11 cellular contexts compared by ENCODE assay signal in the genomic region with DNA sequence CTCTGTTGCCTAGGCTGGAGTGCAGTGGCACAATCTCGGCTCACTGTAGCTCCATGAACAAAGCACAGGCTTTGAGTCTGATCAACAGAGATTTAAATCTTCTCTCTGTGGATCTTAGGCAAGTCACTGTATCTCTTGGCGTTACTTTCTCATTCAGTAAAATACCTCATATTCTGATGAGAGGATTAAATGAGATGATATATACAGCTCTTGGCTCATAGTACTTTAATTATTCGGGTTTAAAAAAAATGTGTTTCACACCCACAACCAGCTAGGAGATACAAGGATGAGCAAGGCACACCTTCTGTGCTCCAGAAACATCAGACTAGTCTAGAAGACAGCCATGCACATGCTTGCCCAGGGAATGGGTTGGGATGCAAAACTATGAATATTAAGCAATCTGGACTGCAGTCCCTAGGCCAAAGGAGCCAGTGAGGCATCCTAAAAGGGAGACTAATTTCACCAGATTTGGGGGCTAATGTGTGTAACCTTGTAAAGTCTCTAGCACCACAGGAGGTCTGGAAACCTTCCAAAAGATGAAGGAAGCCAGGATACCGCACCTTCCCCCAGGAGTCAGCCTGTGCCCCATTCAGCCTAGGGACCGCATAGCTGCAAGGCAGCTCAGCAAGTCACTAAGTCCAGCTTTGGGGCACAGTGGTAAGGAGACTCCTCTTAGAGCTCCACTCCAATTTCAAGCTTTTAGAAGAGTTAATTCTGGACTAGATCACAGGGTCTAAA. TPM values are rescaled to one million over a fixed set of nuclear protein-coding genes. Genes with fewer than 3 reads are reported as not detected.
DNase-seq lines count a peak whose midpoint lies in the region; ATAC-seq and TF ChIP-seq lines count a peak whose summit lies in the region.
"Had no signal": no experiment of that assay in that cellular context is flagged by ENCODE, and none has a peak within 500 bp of the region (broad histone marks: within the 10 kb centered on the region; RNA-seq: fewer than 3 reads in every experiment).

No MANE protein-coding gene starts in this region.

- H2AFZ ChIP-seq in PC-9, result no peak overlapping the region

- 0 out of 2 replicates have a peak, but pooled peaks cover 3% of the 10 kb centered on the region for H4K20me1 ChIP-seq in PC-9 (ENCODE audit: insufficient read depth)

- no peaks in the 10 kb centered on the region for H3F3A ChIP-seq in PC-9 (ENCODE audit: insufficient read depth, low read depth)

- intact Hi-C loops in activated CD4-positive, alpha-beta T cell treated with anti-CD3 and anti-CD28 coated beads, Interleukin-2, amount 10 ng/mL, durations not matched to agents 24 days and 14 days (cut with micrococcal nuclease), result no loop called here
- intact Hi-C loops in PC-9 (cut with micrococcal nuclease; ENCODE audit: unreplicated experiment), result no loop called here

- no peaks in the 10 kb centered on the region for H3K9me3 ChIP-seq in PC-9 (ENCODE audit: insufficient read depth, low read depth)

- no TSS peak for BruUV-seq in PC-9 (replicated peaks; lab: Mats Ljungman, UMichigan)

- H3K27ac Mint-ChIP-seq in activated CD4-positive, alpha-beta T cell treated with anti-CD3 and anti-CD28 coated beads, Interleukin-2, amount 10 ng/mL, durations not matched to agents 24 days and 14 days, result no peak overlapping the region
- no peak overlapping the region for H3K27ac Mint-ChIP-seq in activated CD8-positive, alpha-beta memory T cell treated with anti-CD3 and anti-CD28 coated beads, Interleukin-2, amount 10 ng/mL, durations not matched to agents 7 days and 5 days
- H3K27ac Mint-ChIP-seq in mesothelial cell of epicardium, result no peak overlapping the region
- H3K27ac Mint-ChIP-seq: nephron progenitor cell had no signal

- peak overlapping the region; percentile 32 for H3K4me3 Mint-ChIP-seq in activated CD4-positive, alpha-beta T cell treated with anti-CD3 and anti-CD28 coated beads, Interleukin-2, amount 10 ng/mL, durations not matched to agents 24 days and 14 days
- H3K4me3 Mint-ChIP-seq in activated CD8-positive, alpha-beta memory T cell treated with anti-CD3 and anti-CD28 coated beads, Interleukin-2, amount 10 ng/mL, durations not matched to agents 7 days and 5 days, result no peak overlapping the region
- H3K4me3 Mint-ChIP-seq in mesothelial cell of epicardium, result no peak overlapping the region

- peaks cover 40% of the 10 kb centered on the region for H3K4me1 ChIP-seq in PC-9 (replicated peaks; ENCODE audit: insufficient read depth)

- peaks cover 48% of the 10 kb centered on the region for H3K79me2 ChIP-seq in PC-9 (ENCODE audit: low read depth)

- peaks cover 16% of the 10 kb centered on the region for H3K36me3 Mint-ChIP-seq in activated CD4-positive, alpha-beta T cell treated with anti-CD3 and anti-CD28 coated beads, Interleukin-2, amount 10 ng/mL, durations not matched to agents 24 days and 14 days (ENCODE audit: low read depth)
- peaks cover 9% of the 10 kb centered on the region for H3K36me3 Mint-ChIP-seq in activated CD8-positive, alpha-beta memory T cell treated with anti-CD3 and anti-CD28 coated beads, Interleukin-2, amount 10 ng/mL, durations not matched to agents 7 days and 5 days
- peaks cover 2% of the 10 kb centered on the region for H3K36me3 Mint-ChIP-seq in mesothelial cell of epicardium

- H3K4me1 Mint-ChIP-seq in activated CD4-positive, alpha-beta T cell treated with anti-CD3 and anti-CD28 coated beads, Interleukin-2, amount 10 ng/mL, durations not matched to agents 24 days and 14 days, result peaks cover 18% of the 10 kb centered on the region
- H3K4me1 Mint-ChIP-seq in activated CD8-positive, alpha-beta memory T cell treated with anti-CD3 and anti-CD28 coated beads, Interleukin-2, amount 10 ng/mL, durations not matched to agents 7 days and 5 days, result peaks cover 23% of the 10 kb centered on the region
- H3K4me1 Mint-ChIP-seq in mesothelial cell of epicardium, result peaks cover 20% of the 10 kb centered on the region

- H3K4me3 ChIP-seq in PC-9 (no peak overlapping the region), epithelial cell of esophagus (ENCODE audit: low read length) (peak overlapping the region; percentile 14), skin epidermis (peak overlapping the region in 2 of 7 experiments; percentile 84 to 95)

- POLR2A ChIA-PET in PC-9 (lab: Charles Lee; ENCODE audit: unreplicated experiment), result no interaction called here

- no peaks in the 10 kb centered on the region for H3K9me3 Mint-ChIP-seq in activated CD4-positive, alpha-beta T cell treated with anti-CD3 and anti-CD28 coated beads, Interleukin-2, amount 10 ng/mL, durations not matched to agents 24 days and 14 days
- H3K9me3 Mint-ChIP-seq in activated CD8-positive, alpha-beta memory T cell treated with anti-CD3 and anti-CD28 coated beads, Interleukin-2, amount 10 ng/mL, durations not matched to agents 7 days and 5 days (ENCODE audit: low read depth), result no peaks in the 10 kb centered on the region
- H3K9me3 Mint-ChIP-seq in mesothelial cell of epicardium, result no peaks in the 10 kb centered on the region
- H3K9me3 Mint-ChIP-seq: nephron progenitor cell had no signal

- TF ChIP-seq CTCF in PC-9 (conservative IDR thresholded peaks at IDR 0.05) (no peak), epithelial cell of esophagus (IDR thresholded peaks at IDR 0.05; ENCODE audit: insufficient read depth, low read depth, low read length, missing control alignments) (no peak), mesothelial cell of epicardium (IDR thresholded peaks at IDR 0.05; ENCODE audit: unreplicated experiment) (no peak)

- no peaks in the 10 kb centered on the region for H3K27me3 ChIP-seq in PC-9 (ENCODE audit: insufficient read depth, low read depth)

- no peak for ATAC-seq in activated CD8-positive, alpha-beta memory T cell treated with anti-CD3 and anti-CD28 coated beads, Interleukin-2, amount 10 ng/mL, durations not matched to agents 7 days and 5 days

- CTCF ChIA-PET in PC-9 (lab: Charles Lee), result interaction anchor here (1.0 kb wide), 1 partner anchor 104 kb away, joined by 3 read pairs; no protein-coding TSS in a partner anchor
- CTCF ChIA-PET in activated CD8-positive, alpha-beta memory T cell treated with anti-CD3 and anti-CD28 coated beads, Interleukin-2, amount 10 ng/mL, durations not matched to agents 7 days and 5 days (lab: Charles Lee), result interaction anchor here (0.9 to 1.4 kb wide), 2 partner anchors 104 to 254 kb away, joined by 3 to 5 read pairs; no protein-coding TSS in a partner anchor

- H3K27me3 Mint-ChIP-seq in activated CD4-positive, alpha-beta T cell treated with anti-CD3 and anti-CD28 coated beads, Interleukin-2, amount 10 ng/mL, durations not matched to agents 24 days and 14 days, result no peaks in the 10 kb centered on the region
- no peaks in the 10 kb centered on the region for H3K27me3 Mint-ChIP-seq in activated CD8-positive, alpha-beta memory T cell treated with anti-CD3 and anti-CD28 coated beads, Interleukin-2, amount 10 ng/mL, durations not matched to agents 7 days and 5 days
- no peaks in the 10 kb centered on the region for H3K27me3 Mint-ChIP-seq in mesothelial cell of epicardium (ENCODE audit: low read depth)

- H3K4me2 ChIP-seq in PC-9, result peak overlapping the region; percentile 85; the same call in 1 of the 2 replicates

- H3K36me3 ChIP-seq in PC-9 (ENCODE audit: low read depth), result 0 out of 2 replicates have a peak, but pooled peaks cover 7% of the 10 kb centered on the region

- H3K9me2 ChIP-seq in PC-9 (ENCODE audit: insufficient read depth), result no peaks in the 10 kb centered on the region

- no peak for DNase-seq in activated CD4-positive, alpha-beta T cell treated with anti-CD3 and anti-CD28 coated beads, Interleukin-2, amount 10 ng/mL, durations not matched to agents 24 days and 14 days
- no peak for DNase-seq in activated CD4-positive, alpha-beta T cell treated with anti-CD3 and anti-CD28 coated beads, Interleukin-2, amount 50 U/mL, for 48 hours
- DNase-seq in PC-9 (no peak), epithelial cell of esophagus (ENCODE audit: low read depth) (peak; percentile 59), NCI-H510A (lab: John Stamatoyannopoulos, UW) (no peak), mesothelial cell of epicardium (ENCODE audit: low spot score in 2 of 2, unreplicated experiment in 2 of 2) (no peak)
- no peak for DNase-seq in activated CD8-positive, alpha-beta memory T cell treated with anti-CD3 and anti-CD28 coated beads, Interleukin-2, amount 10 ng/mL, durations not matched to agents 7 days and 5 days
- DNase-seq: activated CD4-positive, alpha-beta T cell treated with anti-CD3 and anti-CD28 coated beads, Interleukin-2, amount 50 U/mL, for 4 hours; nephron progenitor cell; stimulated activated naive CD4-positive, alpha-beta T cell had no signal

- H3K27ac ChIP-seq in PC-9, result no peak overlapping the region
- peak overlapping the region in 17 of 21 experiments; percentile 34 to 99 (median 95) for H3K27ac ChIP-seq in skin epidermis

RNA-seq across cellular contexts. Expression of a gene that starts 2.5 kb away (rescaled TPM):
- 42.0 and 43.0 TPM in 2 replicates for total RNA-seq in activated CD4-positive, alpha-beta T cell treated with anti-CD3 and anti-CD28 coated beads, Interleukin-2, amount 10 ng/mL, durations not matched to agents 24 days and 14 days
- total RNA-seq in PC-9 (2021) (28.1 and 31.6 TPM in 2 replicates), mesothelial cell of epicardium (52.8 to 58.9 TPM (median 55.2 TPM) in 3 replicates)
- 10 to 100 TPM; 42.5 to 46.7 TPM for total RNA-seq in activated CD8-positive, alpha-beta memory T cell treated with anti-CD3 and anti-CD28 coated beads, Interleukin-2, amount 10 ng/mL, durations not matched to agents 7 days and 5 days

RNA-seq across cellular contexts. Expression of a gene that starts 7.3 kb away (rescaled TPM):
- 39.9 and 40.9 TPM in 2 replicates for total RNA-seq in activated CD4-positive, alpha-beta T cell treated with anti-CD3 and anti-CD28 coated beads, Interleukin-2, amount 10 ng/mL, durations not matched to agents 24 days and 14 days
- total RNA-seq in PC-9 (2021) (51.4 and 91.3 TPM in 2 replicates), mesothelial cell of epicardium (40.4 to 45.4 TPM (median 40.4 TPM) in 3 replicates)
- 10 to 100 TPM; 63.7 to 71.7 TPM for total RNA-seq in activated CD8-positive, alpha-beta memory T cell treated with anti-CD3 and anti-CD28 coated beads, Interleukin-2, amount 10 ng/mL, durations not matched to agents 7 days and 5 days

RNA-seq across cellular contexts. Expression of a gene that starts 42.0 kb away (rescaled TPM):
- 0.14 and 0.21 TPM in 2 replicates for total RNA-seq in activated CD4-positive, alpha-beta T cell treated with anti-CD3 and anti-CD28 coated beads, Interleukin-2, amount 10 ng/mL, durations not matched to agents 24 days and 14 days
- total RNA-seq in PC-9 (2021) (0.25 and 0.33 TPM in 2 replicates), mesothelial cell of epicardium (1.3 to 1.6 TPM (median 1.5 TPM) in 3 replicates)
- under 1 TPM; 0.26 TPM for total RNA-seq in activated CD8-positive, alpha-beta memory T cell treated with anti-CD3 and anti-CD28 coated beads, Interleukin-2, amount 10 ng/mL, durations not matched to agents 7 days and 5 days
